In genomic region chr17:3730881-3731429, GRCh38 we compare ENCODE assay signal across 19 cellular contexts. TPM values are rescaled to one million over a fixed set of nuclear protein-coding genes. Genes with fewer than 3 reads are reported as not detected.
A peak's percentile ranks its signal among the peaks of the same experiment; 100 is the strongest.
DNase-seq lines count a peak whose midpoint lies in the region; ATAC-seq lines count a peak whose summit lies in the region.
"Had no signal": no experiment of that assay in that cellular context is flagged by ENCODE, and none has a peak within 500 bp of the region (broad histone marks: within the 10 kb centered on the region; RNA-seq: fewer than 3 reads in every experiment).

No MANE protein-coding gene starts in this region.

- H3K4me3 Mint-ChIP-seq in activated CD4-positive, alpha-beta T cell treated with anti-CD3 and anti-CD28 coated beads, Interleukin-2, amount 10 ng/mL, durations not matched to agents 24 days and 14 days, result no peak overlapping the region
- H3K4me3 Mint-ChIP-seq in activated CD4-positive, alpha-beta T cell treated with anti-CD3 and anti-CD28 coated beads, Interleukin-2, amount 10 ng/mL, durations not matched to agents 7 days and 5 days, result no peak overlapping the region
- H3K4me3 Mint-ChIP-seq: activated T-cell treated with anti-CD3 and anti-CD28 coated beads, Interleukin-2, amount 50 U/mL, for 24 hours had no signal

- H3K4me1 ChIP-seq in iPS-20b (ENCODE audit: insufficient read depth, low read length) (peaks cover 6% of the 10 kb centered on the region), skeletal muscle satellite cell (ENCODE audit: control insufficient read depth, insufficient read depth, low read length) (peaks cover 15% of the 10 kb centered on the region)
- H3K4me1 ChIP-seq: Caco-2 had no signal

- peaks cover 20% of the 10 kb centered on the region for H3K36me3 Mint-ChIP-seq in activated CD4-positive, alpha-beta T cell treated with anti-CD3 and anti-CD28 coated beads, Interleukin-2, amount 10 ng/mL, durations not matched to agents 24 days and 14 days (ENCODE audit: low read depth)
- peaks cover 19% of the 10 kb centered on the region for H3K36me3 Mint-ChIP-seq in activated CD4-positive, alpha-beta T cell treated with anti-CD3 and anti-CD28 coated beads, Interleukin-2, amount 10 ng/mL, durations not matched to agents 7 days and 5 days (ENCODE audit: low read depth)

- peak overlapping the region; percentile 6 for H3K27ac Mint-ChIP-seq in activated CD4-positive, alpha-beta T cell treated with anti-CD3 and anti-CD28 coated beads, Interleukin-2, amount 10 ng/mL, durations not matched to agents 24 days and 14 days
- H3K27ac Mint-ChIP-seq in activated CD4-positive, alpha-beta T cell treated with anti-CD3 and anti-CD28 coated beads, Interleukin-2, amount 10 ng/mL, durations not matched to agents 7 days and 5 days, result no peak overlapping the region
- H3K27ac Mint-ChIP-seq: activated T-cell treated with anti-CD3 and anti-CD28 coated beads, Interleukin-2, amount 50 U/mL, for 24 hours had no signal

- H3K27me3 Mint-ChIP-seq in activated CD4-positive, alpha-beta T cell treated with anti-CD3 and anti-CD28 coated beads, Interleukin-2, amount 10 ng/mL, durations not matched to agents 24 days and 14 days, result no peaks in the 10 kb centered on the region
- no peaks in the 10 kb centered on the region for H3K27me3 Mint-ChIP-seq in activated CD4-positive, alpha-beta T cell treated with anti-CD3 and anti-CD28 coated beads, Interleukin-2, amount 10 ng/mL, durations not matched to agents 7 days and 5 days
- H3K27me3 Mint-ChIP-seq: activated T-cell treated with anti-CD3 and anti-CD28 coated beads, Interleukin-2, amount 50 U/mL, for 24 hours had no signal

- H3K9me3 Mint-ChIP-seq in activated CD4-positive, alpha-beta T cell treated with anti-CD3 and anti-CD28 coated beads, Interleukin-2, amount 10 ng/mL, durations not matched to agents 24 days and 14 days, result no peaks in the 10 kb centered on the region
- no peaks in the 10 kb centered on the region for H3K9me3 Mint-ChIP-seq in activated CD4-positive, alpha-beta T cell treated with anti-CD3 and anti-CD28 coated beads, Interleukin-2, amount 10 ng/mL, durations not matched to agents 7 days and 5 days
- H3K9me3 Mint-ChIP-seq: activated T-cell treated with anti-CD3 and anti-CD28 coated beads, Interleukin-2, amount 50 U/mL, for 24 hours had no signal

- ATAC-seq in GM19328 (IDR thresholded peaks at IDR 0.05; ENCODE audit: unreplicated experiment), result no peak
- ATAC-seq in HG02610 (IDR thresholded peaks at IDR 0.05; ENCODE audit: unreplicated experiment), result no peak
- ATAC-seq: A549, HCT116, left lobe of liver had no signal

- H3K9me3 ChIP-seq in iPS-20b (ENCODE audit: insufficient read depth, low read depth, low read length) (no peaks in the 10 kb centered on the region), skeletal muscle satellite cell (replicated peaks; ENCODE audit: low read length) (no peaks in the 10 kb centered on the region)
- H3K9me3 ChIP-seq: A549, Caco-2 had no signal

- H3K4me3 ChIP-seq in iPS-20b (ENCODE audit: low read length), result no peak overlapping the region
- H3K4me3 ChIP-seq in skeletal muscle satellite cell (ENCODE audit: low read length), result no peak overlapping the region
- H3K4me3 ChIP-seq: A549 had no signal

- POLR2A ChIA-PET in activated CD4-positive, alpha-beta T cell treated with anti-CD3 and anti-CD28 coated beads, Interleukin-2, amount 10 ng/mL, durations not matched to agents 7 days and 5 days (lab: Charles Lee), result no interaction called here

- H3K27me3 ChIP-seq in iPS-20b (ENCODE audit: insufficient read depth, low read length) (no peaks in the 10 kb centered on the region), skeletal muscle satellite cell (ENCODE audit: control insufficient read depth, insufficient read depth, low read length) (no peaks in the 10 kb centered on the region)

- peaks cover 14% of the 10 kb centered on the region for H3K4me1 Mint-ChIP-seq in activated CD4-positive, alpha-beta T cell treated with anti-CD3 and anti-CD28 coated beads, Interleukin-2, amount 10 ng/mL, durations not matched to agents 24 days and 14 days
- peaks cover 20% of the 10 kb centered on the region for H3K4me1 Mint-ChIP-seq in activated CD4-positive, alpha-beta T cell treated with anti-CD3 and anti-CD28 coated beads, Interleukin-2, amount 10 ng/mL, durations not matched to agents 7 days and 5 days

- intact Hi-C loops in activated CD4-positive, alpha-beta T cell treated with anti-CD3 and anti-CD28 coated beads, Interleukin-2, amount 10 ng/mL, durations not matched to agents 24 days and 14 days (cut with micrococcal nuclease), result no loop called here

- H3K36me3 ChIP-seq in iPS-20b (ENCODE audit: insufficient read depth, low read depth, low read length), result peaks cover 25% of the 10 kb centered on the region
- H3K36me3 ChIP-seq in skeletal muscle satellite cell (ENCODE audit: insufficient read depth, low read length), result peaks cover 4% of the 10 kb centered on the region

- peak overlapping the region; percentile 3 for H3K4me2 ChIP-seq in skeletal muscle satellite cell (ENCODE audit: low read length)
- H3K4me2 ChIP-seq: A549 had no signal

- CTCF ChIA-PET in activated CD4-positive, alpha-beta T cell treated with anti-CD3 and anti-CD28 coated beads, Interleukin-2, amount 10 ng/mL, durations not matched to agents 7 days and 5 days (lab: Charles Lee), result interaction anchor here (1.1 to 1.8 kb wide), 3 partner anchors 48 to 115 kb away, joined by 4 to 6 read pairs (median 4); partner anchors contain the start of gene NCBP3

- H3K27ac ChIP-seq in iPS-20b (ENCODE audit: low read length), result no peak overlapping the region
- H3K27ac ChIP-seq: A549 had no signal

- DNase-seq in activated CD4-positive, alpha-beta T cell treated with anti-CD3 and anti-CD28 coated beads, Interleukin-2, amount 10 ng/mL, durations not matched to agents 24 days and 14 days, result no peak
- no peak for DNase-seq in activated CD4-positive, alpha-beta T cell treated with anti-CD3 and anti-CD28 coated beads, Interleukin-2, amount 10 ng/mL, durations not matched to agents 7 days and 5 days
- peak; percentile 51 for DNase-seq in amniotic epithelial cell (ENCODE audit: low read depth)
- DNase-seq in SIG-M5 treated with dmso at 0.1 percent for 504 hours (lab: John Stamatoyannopoulos, UW; ENCODE audit: unreplicated experiment), result no peak
- DNase-seq: activated CD4-positive, CD25-positive, alpha-beta regulatory T cell treated with anti-CD3 and anti-CD28 coated beads, Interleukin-2, amount 50 U/mL, for 72 hours; activated T-cell treated with anti-CD3 and anti-CD28 coated beads, Interleukin-2, amount 50 U/mL, for 24 hours; Caco-2; effector CD4-positive, alpha-beta T cell; head of caudate nucleus; NCI-H1092; NCI-H226; OCI-M1 had no signal

- H3K9ac ChIP-seq in iPS-20b (ENCODE audit: low read depth, low read length) (0 out of 2 replicates have a peak overlapping the region, but pooled peaks have one; percentile 46), skeletal muscle satellite cell (ENCODE audit: low read depth, low read length) (peak overlapping the region; percentile 9)

RNA-seq across cellular contexts. Expression of gene HASPIN, which starts 7.3 kb away (rescaled TPM):
- total RNA-seq in activated CD4-positive, alpha-beta T cell treated with anti-CD3 and anti-CD28 coated beads, Interleukin-2, amount 10 ng/mL, durations not matched to agents 24 days and 14 days, result 25.1 and 25.3 TPM in 2 replicates
- total RNA-seq in activated CD4-positive, alpha-beta T cell treated with anti-CD3 and anti-CD28 coated beads, Interleukin-2, amount 10 ng/mL, durations not matched to agents 7 days and 5 days, result 10 to 100 TPM; 27.6 to 31.2 TPM
- 6.8 and 7.4 TPM in 2 replicates for total RNA-seq in skeletal muscle satellite cell (2012; rRNA removed)

RNA-seq across cellular contexts. Expression of gene P2RX5, which starts 35.0 kb away (rescaled TPM):
- total RNA-seq in activated CD4-positive, alpha-beta T cell treated with anti-CD3 and anti-CD28 coated beads, Interleukin-2, amount 10 ng/mL, durations not matched to agents 24 days and 14 days, result 92.3 and 92.8 TPM in 2 replicates
- total RNA-seq in activated CD4-positive, alpha-beta T cell treated with anti-CD3 and anti-CD28 coated beads, Interleukin-2, amount 10 ng/mL, durations not matched to agents 7 days and 5 days, result 10 to 100 TPM; 33.6 to 39.4 TPM
- total RNA-seq in skeletal muscle satellite cell (2012; rRNA removed), result 2.0 and 3.1 TPM in 2 replicates
- total RNA-seq: left lobe of liver had no signal
